ENCODE assay signal across 28 cellular contexts in the genomic region with DNA sequence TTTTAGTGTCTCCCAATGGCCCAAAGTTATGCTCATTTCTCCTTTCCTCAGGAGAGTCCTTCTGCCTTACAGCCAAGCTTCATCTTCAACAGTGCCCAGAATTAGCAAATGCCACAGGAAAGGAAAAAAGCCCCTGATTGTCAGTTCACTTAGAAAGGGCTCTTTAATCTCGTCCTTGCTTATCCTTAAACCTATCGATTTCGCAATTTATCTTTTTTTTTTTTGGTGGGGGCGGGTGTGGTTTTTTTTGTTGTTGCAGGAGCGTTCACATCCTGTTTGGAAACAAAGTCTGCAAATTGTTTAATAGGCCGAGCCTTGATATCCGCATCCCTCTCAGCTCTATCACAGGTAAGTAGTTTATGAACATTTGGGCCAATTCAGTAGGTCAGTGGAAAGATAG. TPM values are rescaled to one million over a fixed set of nuclear protein-coding genes. Genes with fewer than 3 reads are reported as not detected.
DNase-seq lines count a peak whose midpoint lies in the region; FAIRE-seq and TF ChIP-seq lines count a peak whose summit lies in the region.
"Had no signal": no experiment of that assay in that cellular context is flagged by ENCODE, and none has a peak within 500 bp of the region (broad histone marks: within the 10 kb centered on the region; RNA-seq: fewer than 3 reads in every experiment).

No MANE protein-coding gene starts in this region.

- intact Hi-C loops in cardiac septum (cut with DNase I) = no loop called here

- H3K27me3 Mint-ChIP-seq in astrocyte (ENCODE audit: low read depth, unreplicated experiment) (no peaks in the 10 kb centered on the region), neural progenitor cell (ENCODE audit: insufficient read depth, low read depth) (peaks cover 2% of the 10 kb centered on the region)
- H3K27me3 Mint-ChIP-seq: B cell; CD4-positive, alpha-beta T cell had no signal

- H3K27ac ChIP-seq in astrocyte (ENCODE audit: low read depth, low read length) = no peak overlapping the region
- H3K27ac ChIP-seq in neural progenitor cell = no peak overlapping the region
- H3K27ac ChIP-seq: 22Rv1; A549; BLaER1 treated with 17β-estradiol and CSF1 and Interleukin-3, amounts not matched to agents 10 nM and 100 nM; C4-2B had no signal

- peak; percentile 84 for FAIRE-seq in astrocyte (lab: Jason Lieb, UNC)
- FAIRE-seq: GM12878, GM12892, GM18507 had no signal

- H2AFZ ChIP-seq in astrocyte (ENCODE audit: low read depth, low read length) = no peak overlapping the region
- H2AFZ ChIP-seq in neural progenitor cell (replicated peaks) = peak overlapping the region; percentile 40

- no peaks in the 10 kb centered on the region for H3K36me3 Mint-ChIP-seq in astrocyte (ENCODE audit: low read depth, unreplicated experiment)
- H3K36me3 Mint-ChIP-seq in neural progenitor cell = no peaks in the 10 kb centered on the region
- H3K36me3 Mint-ChIP-seq: CD8-positive, alpha-beta T cell had no signal

- no peaks in the 10 kb centered on the region for H3K4me1 Mint-ChIP-seq in astrocyte (ENCODE audit: low read depth, unreplicated experiment)
- H3K4me1 Mint-ChIP-seq in neural progenitor cell = no peaks in the 10 kb centered on the region
- H3K4me1 Mint-ChIP-seq: B cell had no signal

- no peak overlapping the region for H3K4me3 Mint-ChIP-seq in astrocyte (ENCODE audit: unreplicated experiment)
- H3K4me3 Mint-ChIP-seq in neural progenitor cell = no peak overlapping the region
- H3K4me3 Mint-ChIP-seq: B cell; CD4-positive, alpha-beta T cell; CD8-positive, alpha-beta T cell had no signal

- H4K20me1 ChIP-seq in astrocyte (ENCODE audit: insufficient read depth, low read length) (no peaks in the 10 kb centered on the region), neural progenitor cell (ENCODE audit: low read depth) (no peaks in the 10 kb centered on the region)
- H4K20me1 ChIP-seq: BLaER1 treated with 17β-estradiol and CSF1 and Interleukin-3, amounts not matched to agents 10 nM and 100 nM had no signal

- H3K9me3 Mint-ChIP-seq in astrocyte (ENCODE audit: unreplicated experiment) (no peaks in the 10 kb centered on the region), neural progenitor cell (peaks cover 2% of the 10 kb centered on the region)
- H3K9me3 Mint-ChIP-seq: CD4-positive, alpha-beta T cell; CD8-positive, alpha-beta T cell had no signal

- no peaks in the 10 kb centered on the region for H3F3A ChIP-seq in neural progenitor cell (ENCODE audit: low read depth)

- no peak overlapping the region for H3K4me3 ChIP-seq in astrocyte (ENCODE audit: insufficient read depth, low read depth, low read length)
- H3K4me3 ChIP-seq in neural progenitor cell = no peak overlapping the region
- H3K4me3 ChIP-seq: A549; BLaER1 treated with 17β-estradiol and CSF1 and Interleukin-3, amounts not matched to agents 10 nM and 100 nM; GM12878 had no signal

- DNase-seq in NCI-H82 (lab: John Stamatoyannopoulos, UW) = peak; percentile 4
- DNase-seq in NCI-H82 treated with DMSO at 0.1 percent for 48 hours (lab: John Stamatoyannopoulos, UW; ENCODE audit: unreplicated experiment) = no peak
- no peak for DNase-seq in astrocyte (ENCODE audit: low read depth)
- no peak for DNase-seq in neural progenitor cell (ENCODE audit: low spot score)
- no peak for DNase-seq in RKO (ENCODE audit: low spot score)
- no peak for DNase-seq in cardiac septum (ENCODE audit: low spot score)
- DNase-seq: AML-193; Caco-2; Calu3; CD4-positive, alpha-beta T cell; CD8-positive, alpha-beta T cell; DMS153; DMS53; DMS79; DND-41; EL; GDM1 had no signal

- no peaks in the 10 kb centered on the region for H3K79me2 ChIP-seq in astrocyte (ENCODE audit: insufficient read depth, low read length)
- H3K79me2 ChIP-seq in neural progenitor cell (ENCODE audit: low read depth) = no peaks in the 10 kb centered on the region

- H3K9ac ChIP-seq in astrocyte (ENCODE audit: low read length) = no peak overlapping the region
- no peak overlapping the region for H3K9ac ChIP-seq in neural progenitor cell
- H3K9ac ChIP-seq: BLaER1 treated with 17β-estradiol and CSF1 and Interleukin-3, amounts not matched to agents 10 nM and 100 nM had no signal

- H3K27me3 ChIP-seq in astrocyte (ENCODE audit: insufficient read depth, low read length) (no peaks in the 10 kb centered on the region), neural progenitor cell (no peaks in the 10 kb centered on the region)

- H3K4me1 ChIP-seq in astrocyte (ENCODE audit: insufficient read depth, low read length) (no peaks in the 10 kb centered on the region), neural progenitor cell (no peaks in the 10 kb centered on the region)
- H3K4me1 ChIP-seq: A549, Caco-2 had no signal

- TF ChIP-seq CTCF in astrocyte (IDR thresholded peaks at IDR 0.05; ENCODE audit: insufficient read depth, low read depth, low read length) = no peak
- no peak for TF ChIP-seq CTCF in neural progenitor cell (IDR thresholded peaks at IDR 0.05)

- H3K9me3 ChIP-seq in astrocyte (ENCODE audit: insufficient read depth, low read depth, low read length) (no peaks in the 10 kb centered on the region), neural progenitor cell (ENCODE audit: low read depth) (no peaks in the 10 kb centered on the region)
- H3K9me3 ChIP-seq: A549; BLaER1 treated with 17β-estradiol and CSF1 and Interleukin-3, amounts not matched to agents 10 nM and 100 nM; Caco-2 had no signal

- no peak overlapping the region for H3K27ac Mint-ChIP-seq in astrocyte (ENCODE audit: unreplicated experiment)
- H3K27ac Mint-ChIP-seq in neural progenitor cell = no peak overlapping the region
- H3K27ac Mint-ChIP-seq: B cell; CD4-positive, alpha-beta T cell; CD8-positive, alpha-beta T cell had no signal

- H3K36me3 ChIP-seq in astrocyte (ENCODE audit: insufficient read depth, low read length) = no peaks in the 10 kb centered on the region
- no peaks in the 10 kb centered on the region for H3K36me3 ChIP-seq in neural progenitor cell
- H3K36me3 ChIP-seq: BLaER1 treated with 17β-estradiol and CSF1 and Interleukin-3, amounts not matched to agents 10 nM and 100 nM had no signal

- no peak overlapping the region for H3K4me2 ChIP-seq in astrocyte (ENCODE audit: low read length)
- H3K4me2 ChIP-seq in neural progenitor cell = no peak overlapping the region
- H3K4me2 ChIP-seq: A549; BLaER1 treated with 17β-estradiol and CSF1 and Interleukin-3, amounts not matched to agents 10 nM and 100 nM had no signal

RNA-seq across cellular contexts. Expression of gene TRPC5OS, which starts 20.2 kb away (rescaled TPM):
- total RNA-seq in astrocyte (not detected in 2 replicates), neural progenitor cell (ENCODE audit: low replicate concordance) (not detected in 2 replicates), cardiac septum (not detected)
- total RNA-seq: A172; B cell; Caco-2; Calu3; CD4-positive, alpha-beta T cell; CD8-positive, alpha-beta T cell; Daoy; G401 had no signal
